Comparison of ENCODE assay signal across 18 cellular contexts in the genomic region with DNA sequence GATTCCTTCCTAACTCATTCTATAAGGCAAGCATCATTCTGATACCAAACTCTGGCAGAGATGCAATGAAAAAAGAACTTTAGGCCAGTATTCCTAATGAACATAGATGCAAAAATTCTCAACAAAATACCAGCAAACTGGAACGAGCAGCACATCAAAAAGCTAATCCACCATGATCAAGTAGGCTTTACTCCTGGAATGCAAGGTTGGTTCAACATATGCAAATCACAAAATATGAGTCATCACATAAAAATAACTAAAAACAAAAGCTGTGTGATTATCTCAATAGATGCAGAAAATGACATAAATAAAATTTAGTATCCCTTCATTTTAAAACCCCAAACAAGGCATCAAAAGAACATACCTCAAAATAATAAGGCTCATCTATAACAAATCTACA.
DNase-seq lines count a peak whose midpoint lies in the region; ATAC-seq, FAIRE-seq and TF ChIP-seq lines count a peak whose summit lies in the region.
"Had no signal": no experiment of that assay in that cellular context is flagged by ENCODE, and none has a peak within 500 bp of the region (broad histone marks: within the 10 kb centered on the region; RNA-seq: fewer than 3 reads in every experiment).

No MANE protein-coding gene starts in this region.

- H3K36me3 Mint-ChIP-seq in astrocyte (ENCODE audit: low read depth, unreplicated experiment) = peaks cover 17% of the 10 kb centered on the region

- no peaks in the 10 kb centered on the region for H3K27me3 Mint-ChIP-seq in astrocyte (ENCODE audit: low read depth, unreplicated experiment)

- no peak overlapping the region for H3K4me2 ChIP-seq in astrocyte (ENCODE audit: low read length)
- H3K4me2 ChIP-seq in fibroblast of lung (ENCODE audit: extremely low read depth, insufficient read depth, low read length) = no peak overlapping the region

- H3K9ac ChIP-seq in astrocyte (ENCODE audit: low read length) = no peak overlapping the region
- no peak overlapping the region for H3K9ac ChIP-seq in fibroblast of lung (ENCODE audit: insufficient read depth, low read length)

- H3K4me3 Mint-ChIP-seq in astrocyte (ENCODE audit: unreplicated experiment) = no peak overlapping the region

- H3K4me1 ChIP-seq in astrocyte (ENCODE audit: insufficient read depth, low read length) = no peaks in the 10 kb centered on the region
- no peaks in the 10 kb centered on the region for H3K4me1 ChIP-seq in fibroblast of lung (ENCODE audit: control insufficient read depth, extremely low read depth, insufficient read depth, low read length)

- H3K79me2 ChIP-seq in astrocyte (ENCODE audit: insufficient read depth, low read length) (no peaks in the 10 kb centered on the region), fibroblast of lung (ENCODE audit: control insufficient read depth, insufficient read depth, low read length) (no peaks in the 10 kb centered on the region)

- DNase-seq in NCI-H748 (lab: John Stamatoyannopoulos, UW; ENCODE audit: unreplicated experiment) (peak; percentile 9), NCI-H748 treated with DMSO at 0.1 percent for 48 hours (lab: John Stamatoyannopoulos, UW) (no peak), astrocyte (ENCODE audit: low read depth) (peak; percentile 4), fibroblast of lung (ENCODE audit: low read depth in 2 of 2) (peak; percentile 2 to 8)
- no peak for DNase-seq in stimulated activated CD4-positive, alpha-beta T cell treated with anti-CD3 and anti-CD28 coated beads, Interleukin-1b, Interleukin-23, amount 100 ng/mL, for 48 hours
- DNase-seq: C1 segment of cervical spinal cord, DMS153, KBM-7, NCI-H1436, NCI-H2029 treated with DMSO at 0.1 percent for 48 hours, NCI-H345, NCI-H526, PC-3 had no signal

- H3K36me3 ChIP-seq in astrocyte (ENCODE audit: insufficient read depth, low read length) (no peaks in the 10 kb centered on the region), fibroblast of lung (ENCODE audit: control insufficient read depth, insufficient read depth, low read length) (no peaks in the 10 kb centered on the region)

- H3K27ac ChIP-seq in astrocyte (ENCODE audit: low read depth, low read length) (no peak overlapping the region), fibroblast of lung (ENCODE audit: insufficient read depth, low read length) (no peak overlapping the region)
- H3K27ac ChIP-seq: RWPE1 had no signal

- no peaks in the 10 kb centered on the region for H3K27me3 ChIP-seq in astrocyte (ENCODE audit: insufficient read depth, low read length)
- H3K27me3 ChIP-seq in fibroblast of lung (ENCODE audit: control insufficient read depth, insufficient read depth, low read length) = no peaks in the 10 kb centered on the region

- H3K9me3 ChIP-seq in astrocyte (ENCODE audit: insufficient read depth, low read depth, low read length) = no peaks in the 10 kb centered on the region
- no peaks in the 10 kb centered on the region for H3K9me3 ChIP-seq in fibroblast of lung (ENCODE audit: control insufficient read depth, insufficient read depth, low read depth, low read length)

- H3K27ac Mint-ChIP-seq in astrocyte (ENCODE audit: unreplicated experiment) = no peak overlapping the region

- H3K4me1 Mint-ChIP-seq in astrocyte (ENCODE audit: low read depth, unreplicated experiment) = no peaks in the 10 kb centered on the region

- no peaks in the 10 kb centered on the region for H4K20me1 ChIP-seq in astrocyte (ENCODE audit: insufficient read depth, low read length)
- no peaks in the 10 kb centered on the region for H4K20me1 ChIP-seq in fibroblast of lung (ENCODE audit: control insufficient read depth, extremely low read depth, insufficient read depth, low read length)

- H2AFZ ChIP-seq in astrocyte (ENCODE audit: low read depth, low read length) = no peak overlapping the region
- no peak overlapping the region for H2AFZ ChIP-seq in fibroblast of lung (ENCODE audit: low read length)

- peaks cover 15% of the 10 kb centered on the region for H3K9me3 Mint-ChIP-seq in astrocyte (ENCODE audit: unreplicated experiment)

- TF ChIP-seq CTCF in astrocyte (IDR thresholded peaks at IDR 0.05; ENCODE audit: insufficient read depth, low read depth, low read length) (no peak), fibroblast of lung (conservative IDR thresholded peaks at IDR 0.05 in 1 of 2, IDR thresholded peaks at IDR 0.05 in 1 of 2; ENCODE audit: low read depth in 1 of 2, low read length in 2 of 2) (no peak)

- H3K4me3 ChIP-seq in astrocyte (ENCODE audit: insufficient read depth, low read depth, low read length) = no peak overlapping the region
- H3K4me3 ChIP-seq in fibroblast of lung (replicated peaks in 1 of 4; ENCODE audit: control extremely low read depth in 1 of 4, insufficient read depth in 1 of 4, low read depth in 3 of 4, low read length in 4 of 4) = no peak overlapping the region

- ATAC-seq in HG03521 (IDR thresholded peaks at IDR 0.05; ENCODE audit: unreplicated experiment) (no peak), GM21717 (IDR thresholded peaks at IDR 0.05; ENCODE audit: unreplicated experiment) (no peak), HG02759 (IDR thresholded peaks at IDR 0.05; ENCODE audit: unreplicated experiment) (no peak)
- ATAC-seq: PC-3 had no signal

- no peak for FAIRE-seq in astrocyte (lab: Jason Lieb, UNC)
- FAIRE-seq: GM19239 had no signal

Comparison
In these comparisons a context has a peak if more than half of its experiments do, and no peak if none do; other contexts are left out.
1. DNase-seq: peak in NCI-H748 (single experiment), astrocyte (single experiment) and fibroblast of lung (2 of 2); none in NCI-H748 treated with DMSO at 0.1 percent for 48 hours (single experiment) and stimulated activated CD4-positive, alpha-beta T cell treated with anti-CD3 and anti-CD28 coated beads, Interleukin-1b, Interleukin-23, amount 100 ng/mL, for 48 hours (single experiment).